In genomic region chr21:42027085-42027803, GRCh38 we compare ENCODE assay signal across 28 cellular contexts. TPM values are rescaled to one million over a fixed set of nuclear protein-coding genes. Genes with fewer than 3 reads are reported as not detected.
DNase-seq lines count a peak whose midpoint lies in the region; FAIRE-seq and TF ChIP-seq lines count a peak whose summit lies in the region.
"Had no signal": no experiment of that assay in that cellular context is flagged by ENCODE, and none has a peak within 500 bp of the region (broad histone marks: within the 10 kb centered on the region; RNA-seq: fewer than 3 reads in every experiment).

No MANE protein-coding gene starts in this region.

- peak overlapping the region; percentile 64 for H3K23ac ChIP-seq in trophoblast cell (ENCODE audit: low read length)

- no TSS peak for BruUV-seq in OCI-LY7 (replicated peaks; lab: Mats Ljungman, UMichigan)

- FAIRE-seq in GM12891 (lab: Jason Lieb, UNC): peak; percentile 98
- FAIRE-seq: A204.1, frontal cortex, small intestine had no signal

- H3K27me3 ChIP-seq in trophoblast cell (ENCODE audit: insufficient read depth, low read length): no peaks in the 10 kb centered on the region
- H3K27me3 ChIP-seq: ascending aorta, hepatocyte, ovary, testis had no signal

- DNase-seq in GM12891 (ENCODE audit: insufficient read length, low spot score) (no peak), OCI-LY7 (ENCODE audit: low spot score) (no peak), ecto neural progenitor cell (ENCODE audit: low spot score) (peak; percentile 35), trophoblast cell (no peak), EL (no peak), CD14-positive monocyte (ENCODE audit: low spot score) (no peak), HPDE6-E6E7 (ENCODE audit: extremely low spot score) (no peak)
- no peak for DNase-seq in activated CD8-positive, alpha-beta memory T cell treated with anti-CD3 and anti-CD28 coated beads, Interleukin-2, amount 50 U/mL, for 48 hours
- DNase-seq: activated CD4-positive, alpha-beta T cell treated with anti-CD3 and anti-CD28 coated beads, Interleukin-2, amount 10 ng/mL, durations not matched to agents 7 days and 5 days; activated naive CD8-positive, alpha-beta T cell treated with anti-CD3 and anti-CD28 coated beads, Interleukin-2, amount 10 ng/mL, durations not matched to agents 7 days and 5 days; activated T-cell treated with anti-CD3 and anti-CD28 coated beads, Interleukin-2, amount 50 U/mL, for 24 hours; cortex of kidney; retina; small intestine; stimulated activated naive CD8-positive, alpha-beta T cell treated with anti-CD3 and anti-CD28 coated beads, Interleukin-15, Interleukin-2, amounts not matched to agents 100 U/mL and 50 U/mL, for 24 hours; testis had no signal

- H2BK120ac ChIP-seq in trophoblast cell (ENCODE audit: insufficient read depth, low read length, poor library complexity): no peak overlapping the region

- H2BK12ac ChIP-seq in trophoblast cell (ENCODE audit: low read length): no peak overlapping the region

- intact Hi-C loops in OCI-LY7 (cut with micrococcal nuclease; ENCODE audit: unreplicated experiment) (no loop called here), CD14-positive monocyte (cut with micrococcal nuclease) (no loop called here)

- H4K20me1 ChIP-seq in OCI-LY7 (ENCODE audit: insufficient read depth, low read length): no peaks in the 10 kb centered on the region

- no peaks in the 10 kb centered on the region for H3K79me1 ChIP-seq in trophoblast cell (ENCODE audit: low read length)

- CTCF ChIA-PET in OCI-LY7 (lab: Charles Lee; ENCODE audit: unreplicated experiment): no interaction called here

- TF ChIP-seq CTCF in OCI-LY7 (conservative IDR thresholded peaks at IDR 0.05; ENCODE audit: low read length) (no peak), CD14-positive monocyte (IDR thresholded peaks at IDR 0.05) (no peak)

- H3K9ac ChIP-seq in trophoblast cell (ENCODE audit: low read length): no peak overlapping the region

- no peaks in the 10 kb centered on the region for H3K36me3 ChIP-seq in OCI-LY7 (ENCODE audit: insufficient read depth, low read length)
- H3K36me3 ChIP-seq in trophoblast cell (ENCODE audit: control insufficient read depth in 1 of 2, insufficient read depth in 2 of 2, low read length in 2 of 2): no peaks in the 10 kb centered on the region
- H3K36me3 ChIP-seq: ascending aorta, esophagus muscularis mucosa, ovary had no signal

- H3K4me1 Mint-ChIP-seq in CD14-positive monocyte: peaks cover 9% of the 10 kb centered on the region
- H3K4me1 Mint-ChIP-seq: activated CD4-positive, alpha-beta T cell treated with anti-CD3 and anti-CD28 coated beads, Interleukin-2, amount 10 ng/mL, durations not matched to agents 7 days and 5 days; activated naive CD8-positive, alpha-beta T cell treated with anti-CD3 and anti-CD28 coated beads, Interleukin-2, amount 10 ng/mL, durations not matched to agents 7 days and 5 days had no signal

- H2AFZ ChIP-seq in OCI-LY7 (ENCODE audit: low read length): no peak overlapping the region; the same call in 1 of the 2 replicates
- no peak overlapping the region for H2AFZ ChIP-seq in trophoblast cell (ENCODE audit: insufficient read depth, low read length, poor library complexity)
- H2AFZ ChIP-seq: hepatocyte had no signal

- H3K4me3 ChIP-seq in OCI-LY7 (ENCODE audit: low read depth, low read length, poor library complexity, severe bottlenecking) (no peak overlapping the region), trophoblast cell (ENCODE audit: low read depth, low read length) (peak overlapping the region; percentile 50)
- H3K4me3 ChIP-seq: ascending aorta, esophagus muscularis mucosa, hepatocyte, lung, ovary, testis had no signal

- no peak overlapping the region for H2BK5ac ChIP-seq in trophoblast cell (ENCODE audit: low read depth, low read length, poor library complexity)

- no peak overlapping the region for H3K4ac ChIP-seq in trophoblast cell (ENCODE audit: low read depth, low read length)

- H3K9me2 ChIP-seq in OCI-LY7 (ENCODE audit: insufficient read depth, low read length): no peaks in the 10 kb centered on the region

- H4K12ac ChIP-seq in trophoblast cell (ENCODE audit: low read depth, low read length): no peak overlapping the region

- H3K14ac ChIP-seq in trophoblast cell (ENCODE audit: low read length): no peak overlapping the region

- 100% methylated on average over 5 of the region's 6 CpGs for WGBS in trophoblast cell (ENCODE audit: extremely low coverage, insufficient coverage, insufficient read length)

- H3K9me3 Mint-ChIP-seq in CD14-positive monocyte: peaks cover 0 to 2% (median 0%) of the 10 kb centered on the region in 7 donors
- H3K9me3 Mint-ChIP-seq: activated CD4-positive, alpha-beta T cell treated with anti-CD3 and anti-CD28 coated beads, Interleukin-2, amount 10 ng/mL, durations not matched to agents 7 days and 5 days; activated naive CD8-positive, alpha-beta T cell treated with anti-CD3 and anti-CD28 coated beads, Interleukin-2, amount 10 ng/mL, durations not matched to agents 7 days and 5 days; activated T-cell treated with anti-CD3 and anti-CD28 coated beads, Interleukin-2, amount 50 U/mL, for 24 hours; CD4-positive, alpha-beta T cell; nephron had no signal

- POLR2A ChIA-PET in OCI-LY7 (lab: Charles Lee): no interaction called here

- no peak overlapping the region for H2AK5ac ChIP-seq in trophoblast cell (ENCODE audit: low read length)

- no peak overlapping the region for H4K8ac ChIP-seq in trophoblast cell (ENCODE audit: low read depth, low read length)

- no peaks in the 10 kb centered on the region for H3K36me3 Mint-ChIP-seq in CD14-positive monocyte
- H3K36me3 Mint-ChIP-seq: activated naive CD8-positive, alpha-beta T cell treated with anti-CD3 and anti-CD28 coated beads, Interleukin-2, amount 10 ng/mL, durations not matched to agents 7 days and 5 days had no signal

- TF ChIP-seq POLR2A in GM12891 (IDR thresholded peaks at IDR 0.05; ENCODE audit: low read depth, low read length): no peak

- H3K27ac ChIP-seq in OCI-LY7 (ENCODE audit: low read depth, low read length, poor library complexity, severe bottlenecking) (no peak overlapping the region), trophoblast cell (ENCODE audit: low read depth, low read length) (no peak overlapping the region)
- H3K27ac ChIP-seq: esophagus muscularis mucosa, hepatocyte, ovary, testis had no signal

- H3K27me3 Mint-ChIP-seq in CD14-positive monocyte (ENCODE audit: low read depth in 3 of 3): peaks cover 1 to 5% (median 3%) of the 10 kb centered on the region in 3 donors
- H3K27me3 Mint-ChIP-seq: activated naive CD8-positive, alpha-beta T cell treated with anti-CD3 and anti-CD28 coated beads, Interleukin-2, amount 10 ng/mL, durations not matched to agents 7 days and 5 days; activated T-cell treated with anti-CD3 and anti-CD28 coated beads, Interleukin-2, amount 50 U/mL, for 24 hours; CD4-positive, alpha-beta T cell had no signal

- no peak overlapping the region for H3K18ac ChIP-seq in trophoblast cell (ENCODE audit: low read length)

- H3K4me2 ChIP-seq in OCI-LY7 (ENCODE audit: low read length) (peak overlapping the region; percentile 22; the same call in 1 of the 2 replicates), trophoblast cell (ENCODE audit: low read length) (no peak overlapping the region)
- H3K4me2 ChIP-seq: hepatocyte had no signal

- H4K91ac ChIP-seq in trophoblast cell (ENCODE audit: low read depth, low read length): no peak overlapping the region

- H3K4me3 Mint-ChIP-seq in CD14-positive monocyte: no peak overlapping the region
- H3K4me3 Mint-ChIP-seq: activated CD4-positive, alpha-beta T cell treated with anti-CD3 and anti-CD28 coated beads, Interleukin-2, amount 10 ng/mL, durations not matched to agents 7 days and 5 days; activated naive CD8-positive, alpha-beta T cell treated with anti-CD3 and anti-CD28 coated beads, Interleukin-2, amount 10 ng/mL, durations not matched to agents 7 days and 5 days; activated T-cell treated with anti-CD3 and anti-CD28 coated beads, Interleukin-2, amount 50 U/mL, for 24 hours; CD4-positive, alpha-beta T cell; nephron had no signal

- no peaks in the 10 kb centered on the region for H3K9me3 ChIP-seq in OCI-LY7 (ENCODE audit: low read length)
- H3K9me3 ChIP-seq in trophoblast cell (ENCODE audit: insufficient read depth, low read depth, low read length): peaks cover 10% of the 10 kb centered on the region
- H3K9me3 ChIP-seq: ascending aorta, esophagus muscularis mucosa, ovary, testis had no signal

- H3K79me2 ChIP-seq in OCI-LY7 (ENCODE audit: insufficient read depth, low read depth, low read length): no peaks in the 10 kb centered on the region
- H3K79me2 ChIP-seq in trophoblast cell (ENCODE audit: control insufficient read depth, insufficient read depth, low read length, poor library complexity): no peaks in the 10 kb centered on the region
- H3K79me2 ChIP-seq: hepatocyte had no signal

- H3K4me1 ChIP-seq in OCI-LY7 (ENCODE audit: insufficient read depth, low read length, poor library complexity, severe bottlenecking): peaks cover 47% of the 10 kb centered on the region
- H3K4me1 ChIP-seq in trophoblast cell (ENCODE audit: control insufficient read depth in 1 of 2, insufficient read depth in 2 of 2, low read length in 2 of 2): peaks cover 0 to 2% of the 10 kb centered on the region in 2 experiments
- H3K4me1 ChIP-seq: esophagus muscularis mucosa, testis had no signal

- no peak overlapping the region for H3K27ac Mint-ChIP-seq in CD14-positive monocyte
- H3K27ac Mint-ChIP-seq: activated naive CD8-positive, alpha-beta T cell treated with anti-CD3 and anti-CD28 coated beads, Interleukin-2, amount 10 ng/mL, durations not matched to agents 7 days and 5 days; activated T-cell treated with anti-CD3 and anti-CD28 coated beads, Interleukin-2, amount 50 U/mL, for 24 hours; CD4-positive, alpha-beta T cell had no signal

TF ChIP-seq in GM12891, 5 proteins besides CTCF, POLR2A, EP300 and RAD21:
- TF ChIP-seq POU2F2 (IDR thresholded peaks at IDR 0.05; ENCODE audit: low read depth, low read length) (no peak), PAX5 (IDR thresholded peaks at IDR 0.05; ENCODE audit: insufficient read depth, low read length, severe bottlenecking) (no peak), SPI1 (IDR thresholded peaks at IDR 0.05; ENCODE audit: low read depth, low read length) (no peak), TAF1 (IDR thresholded peaks at IDR 0.05; ENCODE audit: low read depth, low read length) (no peak), POLR2AphosphoS5 (IDR thresholded peaks at IDR 0.05; ENCODE audit: low read depth, low read length) (no peak)

RNA-seq across cellular contexts. Expression of gene ZBTB21, which starts 17.1 kb away (rescaled TPM):
- 6.1 TPM for polyA plus RNA-seq in GM12891 (2012; ENCODE audit: low read depth, missing spikeins)
- 10.0 and 12.4 TPM in 2 replicates for total RNA-seq in OCI-LY7 (2014; rRNA removed; shearing (Covaris generic))
- total RNA-seq in OCI-LY7 (2022): 19.6 and 22.6 TPM in 2 replicates
- 7.5 TPM in 2 replicates for polyA plus RNA-seq in trophoblast cell (2013)
- 1 to 10 TPM; 4.7 to 7.2 TPM for polyA plus RNA-seq in CD14-positive monocyte

RNA-seq across cellular contexts. Expression of gene UMODL1, which starts 43.9 kb away (rescaled TPM):
- polyA plus RNA-seq in GM12891 (2012; ENCODE audit: low read depth, missing spikeins): 0.19 TPM
- total RNA-seq in OCI-LY7 (2014; rRNA removed; shearing (Covaris generic)): 6.6 and 12.3 TPM in 2 replicates
- 7.4 and 10.0 TPM in 2 replicates for total RNA-seq in OCI-LY7 (2022)
- polyA plus RNA-seq in trophoblast cell (2013): not detected in 2 replicates
- polyA plus RNA-seq in CD14-positive monocyte: not detected
- total RNA-seq: activated CD8-positive, alpha-beta memory T cell treated with anti-CD3 and anti-CD28 coated beads for 36 hours; ascending aorta; frontal cortex; mucosa of gallbladder; RPMI7951 had no signal
